Comparison of ENCODE assay signal across 26 cellular contexts in genomic region chr15:22870865-22871264, GRCh38.
"Had no signal": no experiment of that assay in that cellular context is flagged by ENCODE, and none has a peak within 500 bp of the region (broad histone marks: within the 10 kb centered on the region; RNA-seq: fewer than 3 reads in every experiment).

No MANE protein-coding gene starts in this region.

- H3K27ac Mint-ChIP-seq: activated naive CD4-positive, alpha-beta T cell treated with anti-CD3 and anti-CD28 coated beads, Interleukin-2, amount 10 ng/mL, durations not matched to agents 7 days and 5 days; activated T-helper 1 cell treated with anti-CD3 and anti-CD28 coated beads, Interleukin-12 subunit alpha, Interleukin-12 subunit beta, Interleukin-2, Interleukin-4 antibody, amounts not matched to agents 30 ng/mL and 10 ng/mL and 1 ng/mL, durations not matched to agents 14 hours and 24 hours and 36 hours had no signal

- H3K9me3 Mint-ChIP-seq: activated naive CD4-positive, alpha-beta T cell treated with anti-CD3 and anti-CD28 coated beads, Interleukin-2, amount 10 ng/mL, durations not matched to agents 7 days and 5 days; activated T-helper 1 cell treated with anti-CD3 and anti-CD28 coated beads, Interleukin-12 subunit alpha, Interleukin-12 subunit beta, Interleukin-2, Interleukin-4 antibody, amounts not matched to agents 30 ng/mL and 10 ng/mL and 1 ng/mL, durations not matched to agents 14 hours and 24 hours and 36 hours; central memory CD8-positive, alpha-beta T cell; neural crest cell had no signal

- DNase-seq: activated CD4-positive, alpha-beta T cell treated with anti-CD3 and anti-CD28 coated beads for 4 hours; activated CD4-positive, alpha-beta T cell treated with anti-CD3 and anti-CD28 coated beads, Interleukin-2, amount 50 U/mL, for 4 hours; activated gamma-delta T cell; activated naive CD4-positive, alpha-beta T cell treated with anti-CD3 and anti-CD28 coated beads, Interleukin-2, amount 10 ng/mL, durations not matched to agents 7 days and 5 days; activated T-cell treated with anti-CD3 and anti-CD28 coated beads for 4 hours; effector CD8-positive, alpha-beta T cell; gastrocnemius medialis; islet precursor cell; left ventricle myocardium superior; naive thymus-derived CD4-positive, alpha-beta T cell; nucleus accumbens; pancreas; psoas muscle; sigmoid colon; small intestine; stimulated activated CD4-positive, alpha-beta T cell treated with anti-CD3 and anti-CD28 coated beads, Interleukin-1b, Interleukin-23, amount 100 ng/mL, for 48 hours; stimulated activated CD4-positive, alpha-beta T cell treated with anti-CD3 and anti-CD28 coated beads, Interleukin-4, amount 100 ng/mL, for 4 hours; stimulated activated CD8-positive, alpha-beta memory T cell treated with anti-CD3 and anti-CD28 coated beads, Interleukin-4, amount 100 ng/mL, for 48 hours; stimulated activated naive CD4-positive, alpha-beta T cell treated with Interleukin-2 at 50 U/mL for 16 hours; testis; transverse colon had no signal

- H3K4me3 Mint-ChIP-seq: activated naive CD4-positive, alpha-beta T cell treated with anti-CD3 and anti-CD28 coated beads, Interleukin-2, amount 10 ng/mL, durations not matched to agents 7 days and 5 days; activated T-helper 1 cell treated with anti-CD3 and anti-CD28 coated beads, Interleukin-12 subunit alpha, Interleukin-12 subunit beta, Interleukin-2, Interleukin-4 antibody, amounts not matched to agents 30 ng/mL and 10 ng/mL and 1 ng/mL, durations not matched to agents 14 hours and 24 hours and 36 hours; central memory CD8-positive, alpha-beta T cell; naive thymus-derived CD4-positive, alpha-beta T cell; neural crest cell had no signal

- H3K4me2 ChIP-seq: hepatocyte had no signal

- H3K4me1 Mint-ChIP-seq: activated naive CD4-positive, alpha-beta T cell treated with anti-CD3 and anti-CD28 coated beads, Interleukin-2, amount 10 ng/mL, durations not matched to agents 7 days and 5 days had no signal

- H3K4me3 ChIP-seq: gastrocnemius medialis, hepatocyte, pancreas, psoas muscle, sigmoid colon, testis, transverse colon had no signal

- H3K9me3 ChIP-seq: gastrocnemius medialis, pancreas, psoas muscle, sigmoid colon, testis, transverse colon had no signal

- H3K27me3 Mint-ChIP-seq: activated naive CD4-positive, alpha-beta T cell treated with anti-CD3 and anti-CD28 coated beads, Interleukin-2, amount 10 ng/mL, durations not matched to agents 7 days and 5 days; central memory CD8-positive, alpha-beta T cell; naive thymus-derived CD4-positive, alpha-beta T cell had no signal

- H3K79me2 ChIP-seq: hepatocyte had no signal

- H2AFZ ChIP-seq: hepatocyte had no signal

- H3K27me3 ChIP-seq: gastrocnemius medialis, hepatocyte, pancreas, sigmoid colon, testis, transverse colon had no signal

- H3K27ac ChIP-seq: epithelial cell of prostate, hepatocyte, pancreas, psoas muscle, sigmoid colon, testis, transverse colon had no signal

- ATAC-seq: gastrocnemius medialis; left ventricle myocardium superior; naive thymus-derived CD4-positive, alpha-beta T cell; psoas muscle had no signal

- H3K4me1 ChIP-seq: gastrocnemius medialis, pancreas, psoas muscle, testis, transverse colon had no signal
